ENCODE assay signal across 9 cellular contexts in the genomic region with DNA sequence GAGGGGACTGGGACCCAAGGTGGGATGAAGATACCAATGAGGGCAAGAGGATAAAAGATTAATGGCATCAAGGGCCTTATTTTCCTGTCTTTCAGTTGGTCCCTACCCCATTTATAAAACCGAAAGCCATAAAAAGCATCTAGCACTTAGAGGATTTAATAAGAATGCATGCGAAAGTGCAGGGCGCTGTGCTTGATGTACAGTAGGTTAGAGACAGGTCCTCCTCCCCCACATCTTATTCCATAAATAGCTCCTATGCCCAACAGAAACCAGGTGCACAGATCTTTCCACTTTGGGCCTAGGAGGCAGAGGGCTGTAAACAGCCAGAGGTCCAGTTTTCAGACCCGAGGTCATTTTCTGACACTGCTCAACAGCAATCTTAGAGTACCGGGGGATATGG. TPM values are rescaled to one million over a fixed set of nuclear protein-coding genes. Genes with fewer than 3 reads are reported as not detected.
DNase-seq lines count a peak whose midpoint lies in the region; ATAC-seq and TF ChIP-seq lines count a peak whose summit lies in the region.
"Had no signal": no experiment of that assay in that cellular context is flagged by ENCODE, and none has a peak within 500 bp of the region (broad histone marks: within the 10 kb centered on the region; RNA-seq: fewer than 3 reads in every experiment).

No MANE protein-coding gene starts in this region.

- in situ Hi-C loops in astrocyte of the spinal cord (cut with HindIII; ENCODE audit: low sequenced_read_pairs) = no loop called here

- H3K4me1 ChIP-seq in testis = peaks cover 9% of the 10 kb centered on the region

- TF ChIP-seq POLR2A in testis (IDR thresholded peaks at IDR 0.05) = no peak

- WGBS in testis, 2 donors = 29 to 30% methylated on average over 5 of the region's 5 CpGs

- H3K4me3 ChIP-seq in astrocyte of the spinal cord (ENCODE audit: low read depth, low read length) (peak overlapping the region; percentile 83), kidney epithelial cell (ENCODE audit: low read depth, low read length) (peak overlapping the region; percentile 62), testis (peak overlapping the region; percentile 80 to 97)

- H3K27ac ChIP-seq in testis = no peak overlapping the region

- H3K27me3 ChIP-seq in kidney epithelial cell (ENCODE audit: control insufficient read depth, insufficient read depth, low read length) = no peaks in the 10 kb centered on the region
- H3K27me3 ChIP-seq in testis = no peaks in the 10 kb centered on the region

- H3K36me3 ChIP-seq in kidney epithelial cell (ENCODE audit: control insufficient read depth, insufficient read depth, low read length) (peaks cover 1% of the 10 kb centered on the region), testis (ENCODE audit: low read depth, missing control alignments) (no peaks in the 10 kb centered on the region)

- intact Hi-C loops in testis (cut with DNase I; ENCODE audit: low total_unique reads) = loop anchor here (10.0 kb wide), 1 partner anchor 141 kb away; a partner anchor contains a TSS

- ATAC-seq in HG02885 (IDR thresholded peaks at IDR 0.05; ENCODE audit: poor library complexity, unreplicated experiment) = no peak

- DNase-seq in NCI-H2227 (lab: John Stamatoyannopoulos, UW; ENCODE audit: unreplicated experiment) (peak; percentile 29), NCI-H2227 treated with DMSO at 0.1 percent for 48 hours (lab: John Stamatoyannopoulos, UW) (no peak), astrocyte of the spinal cord (ENCODE audit: low read depth, low spot score) (no peak), kidney epithelial cell (ENCODE audit: low read depth) (no peak), testis (no peak), NCI-H774 (lab: John Stamatoyannopoulos, UW) (no peak), NCI-H187 (lab: John Stamatoyannopoulos, UW) (no peak)

- no peaks in the 10 kb centered on the region for H3K9me3 ChIP-seq in testis

- TF ChIP-seq CTCF in astrocyte of the spinal cord (IDR thresholded peaks at IDR 0.05; ENCODE audit: low read depth, low read length) (no peak), kidney epithelial cell (IDR thresholded peaks at IDR 0.05; ENCODE audit: insufficient read depth, low read length, poor library complexity, severe bottlenecking) (no peak), testis (IDR thresholded peaks at IDR 0.05) (no peak)

RNA-seq across cellular contexts. Expression of a gene that starts 1.2 kb away (rescaled TPM):
- total RNA-seq in kidney epithelial cell (21.1 and 26.2 TPM in 2 replicates), testis (10 to 100 TPM in 1 of 2 donors, 1 to 10 TPM in 1; 9.9 to 13.4 TPM)
- polyA plus RNA-seq in testis (ENCODE audit: insufficient read depth, low read depth, low replicate concordance) = 16.1 TPM

RNA-seq across cellular contexts. Expression of a gene that starts 22.7 kb away (rescaled TPM):
- total RNA-seq in kidney epithelial cell (not detected in 2 replicates), testis (10 to 100 TPM; 17.8 to 23.4 TPM)
- polyA plus RNA-seq in testis (ENCODE audit: insufficient read depth, low read depth, low replicate concordance) = 39.7 TPM
- total RNA-seq: M059J had no signal

RNA-seq across cellular contexts. Expression of a gene that starts 22.9 kb away (rescaled TPM):
- 355 and 365 TPM in 2 replicates for total RNA-seq in kidney epithelial cell
- total RNA-seq in testis = 10 to 100 TPM; 75.5 to 79.8 TPM
- 86.2 TPM for polyA plus RNA-seq in testis (ENCODE audit: insufficient read depth, low read depth, low replicate concordance)

RNA-seq across cellular contexts. Expression of a gene that starts 28.3 kb away (rescaled TPM):
- total RNA-seq in kidney epithelial cell = 15.2 and 16.4 TPM in 2 replicates
- 10 to 100 TPM; 72.8 to 77.2 TPM for total RNA-seq in testis
- polyA plus RNA-seq in testis (ENCODE audit: insufficient read depth, low read depth, low replicate concordance) = 106 TPM

Comparison
In these comparisons a context has a peak if more than half of its experiments do, and no peak if none do; other contexts are left out.
1. RNA of a gene that starts 22.7 kb away (total RNA-seq): 17.8 to 23.4 TPM in testis; not detected in kidney epithelial cell; every median in the first group is over 10 times any median in the second.
2. Peak in every context shown above with its lines, with median percentiles within 50 percentile points of each other: H3K4me3 ChIP-seq.